ENCODE assay signal across 8 cellular contexts in genomic region chr19:42140125-42140754, GRCh38. TPM values are rescaled to one million over a fixed set of nuclear protein-coding genes. Genes with fewer than 3 reads are reported as not detected.
DNase-seq lines count a peak whose midpoint lies in the region; ATAC-seq and TF ChIP-seq lines count a peak whose summit lies in the region.

No MANE protein-coding gene starts in this region.

- H3K4me3 ChIP-seq in HCT116 (replicated peaks in 1 of 2; ENCODE audit: low read depth in 1 of 2, low read length in 2 of 2): no peak overlapping the region
- no peak overlapping the region for H3K4me3 ChIP-seq in retinal pigment epithelial cell (ENCODE audit: low read length)
- no peak overlapping the region for H3K4me3 ChIP-seq in esophagus squamous epithelium

- TF ChIP-seq CTCF in HCT116 (IDR thresholded peaks at IDR 0.05 in 2 of 3, conservative IDR thresholded peaks at IDR 0.05 in 1 of 3; ENCODE audit: borderline replicate concordance in 1 of 3, insufficient read depth in 1 of 3, low read depth in 2 of 3, low read length in 2 of 3) (no peak), retinal pigment epithelial cell (conservative IDR thresholded peaks at IDR 0.05; ENCODE audit: low read depth, low read length) (peak; percentile 2), esophagus squamous epithelium (IDR thresholded peaks at IDR 0.05) (no peak)

- CTCF ChIA-PET in HCT116 (lab: Charles Lee): interaction anchor here (0.6 kb wide), 1 partner anchor 164 kb away, joined by 3 read pairs; no protein-coding TSS in a partner anchor

- H3K4me2 ChIP-seq in HCT116 (ENCODE audit: low read length): no peak overlapping the region

- no peak overlapping the region for H3K27ac ChIP-seq in HCT116 (ENCODE audit: low read depth, low read length)
- H3K27ac ChIP-seq in esophagus squamous epithelium: no peak overlapping the region

- RAD21 ChIA-PET in HCT116 (lab: Charles Lee; ENCODE audit: low non-redundant PET in 1 of 2, low total read pairs in 2 of 2, uncharacterized antibody in 2 of 2, unreplicated experiment in 2 of 2): no interaction called here

- H3K27me3 ChIP-seq in HCT116 (ENCODE audit: insufficient read depth, low read length) (peaks cover 27% of the 10 kb centered on the region), esophagus squamous epithelium (peaks cover 0 to 40% (median 0%) of the 10 kb centered on the region in 4 donors)

- no TSS peak for BruUV-seq in HCT116 (replicated peaks; lab: Mats Ljungman, UMichigan)

- H2AFZ ChIP-seq in HCT116 (ENCODE audit: low read depth, low read length, poor library complexity, severe bottlenecking): no peak overlapping the region

- intact Hi-C loops in HCT116 (cut with micrococcal nuclease) (no loop called here), esophagus squamous epithelium (cut with DNase I) (no loop called here)

- no peaks in the 10 kb centered on the region for H3K9me2 ChIP-seq in HCT116 (ENCODE audit: insufficient read depth)

- H3K79me2 ChIP-seq in HCT116 (ENCODE audit: insufficient read depth, low read length): no peaks in the 10 kb centered on the region

- H4K20me1 ChIP-seq in HCT116 (ENCODE audit: insufficient read depth): no peaks in the 10 kb centered on the region

- H3K9me3 ChIP-seq in HCT116 (ENCODE audit: control insufficient read depth in 1 of 2, insufficient read depth in 1 of 2, low read depth in 1 of 2, low read length in 2 of 2) (no peaks in the 10 kb centered on the region), esophagus squamous epithelium (no peaks in the 10 kb centered on the region)

- 32 to 38% methylated on average over 2 to 5 of the region's 8 CpGs for WGBS in esophagus squamous epithelium, 2 donors

- H3K9ac ChIP-seq in HCT116 (ENCODE audit: low read length): no peak overlapping the region

- no peaks in the 10 kb centered on the region for H3K36me3 ChIP-seq in HCT116 (ENCODE audit: control insufficient read depth in 1 of 2, insufficient read depth in 2 of 2, low read length in 2 of 2)
- H3K36me3 ChIP-seq in esophagus squamous epithelium: no peaks in the 10 kb centered on the region

- TF ChIP-seq POLR2A in HCT116 (IDR thresholded peaks at IDR 0.05; ENCODE audit: borderline replicate concordance, extremely low read depth, insufficient read depth, insufficient read length) (no peak), esophagus squamous epithelium (IDR thresholded peaks at IDR 0.05) (no peak)

- ATAC-seq in HCT116: 0 out of 2 replicates have a peak, but pooled peaks have one; percentile 58
- ATAC-seq in GM18858 (IDR thresholded peaks at IDR 0.05; ENCODE audit: unreplicated experiment): no peak

- TF ChIP-seq RAD21 in HCT116 (IDR thresholded peaks at IDR 0.05; ENCODE audit: low read depth): no peak

- H3K4me1 ChIP-seq in HCT116 (ENCODE audit: control insufficient read depth in 1 of 2, insufficient read depth in 2 of 2, low read length in 2 of 2): no peaks in the 10 kb centered on the region
- H3K4me1 ChIP-seq in esophagus squamous epithelium: no peaks in the 10 kb centered on the region

- DNase-seq in HCT116 (ENCODE audit: low read depth, low spot score): no peak
- DNase-seq in T1000 (lab: John Stamatoyannopoulos, UW): peak; percentile 29
- peak; percentile 62 for DNase-seq in glomerular visceral epithelial cell (ENCODE audit: extremely low spot score)
- no peak for DNase-seq in retinal pigment epithelial cell (ENCODE audit: low read depth)
- DNase-seq in esophagus squamous epithelium (lab: John Stamatoyannopoulos, UW): no peak
- DNase-seq in NCI-H82 (lab: John Stamatoyannopoulos, UW): no peak
- DNase-seq in activated T-cell treated with anti-CD3 and anti-CD28 coated beads for 4 hours: no peak

- POLR2A ChIA-PET in HCT116 (lab: Charles Lee): no interaction called here

TF ChIP-seq in HCT116, 20 proteins besides CTCF, POLR2A, EP300 and RAD21:
- no peak for TF ChIP-seq ZFX (IDR thresholded peaks at IDR 0.05)
- peak; percentile 47 for TF ChIP-seq TCF7L2 (IDR thresholded peaks at IDR 0.05; ENCODE audit: borderline replicate concordance, extremely low read depth, insufficient read depth, insufficient read length)
- TF ChIP-seq, protein P1, sequence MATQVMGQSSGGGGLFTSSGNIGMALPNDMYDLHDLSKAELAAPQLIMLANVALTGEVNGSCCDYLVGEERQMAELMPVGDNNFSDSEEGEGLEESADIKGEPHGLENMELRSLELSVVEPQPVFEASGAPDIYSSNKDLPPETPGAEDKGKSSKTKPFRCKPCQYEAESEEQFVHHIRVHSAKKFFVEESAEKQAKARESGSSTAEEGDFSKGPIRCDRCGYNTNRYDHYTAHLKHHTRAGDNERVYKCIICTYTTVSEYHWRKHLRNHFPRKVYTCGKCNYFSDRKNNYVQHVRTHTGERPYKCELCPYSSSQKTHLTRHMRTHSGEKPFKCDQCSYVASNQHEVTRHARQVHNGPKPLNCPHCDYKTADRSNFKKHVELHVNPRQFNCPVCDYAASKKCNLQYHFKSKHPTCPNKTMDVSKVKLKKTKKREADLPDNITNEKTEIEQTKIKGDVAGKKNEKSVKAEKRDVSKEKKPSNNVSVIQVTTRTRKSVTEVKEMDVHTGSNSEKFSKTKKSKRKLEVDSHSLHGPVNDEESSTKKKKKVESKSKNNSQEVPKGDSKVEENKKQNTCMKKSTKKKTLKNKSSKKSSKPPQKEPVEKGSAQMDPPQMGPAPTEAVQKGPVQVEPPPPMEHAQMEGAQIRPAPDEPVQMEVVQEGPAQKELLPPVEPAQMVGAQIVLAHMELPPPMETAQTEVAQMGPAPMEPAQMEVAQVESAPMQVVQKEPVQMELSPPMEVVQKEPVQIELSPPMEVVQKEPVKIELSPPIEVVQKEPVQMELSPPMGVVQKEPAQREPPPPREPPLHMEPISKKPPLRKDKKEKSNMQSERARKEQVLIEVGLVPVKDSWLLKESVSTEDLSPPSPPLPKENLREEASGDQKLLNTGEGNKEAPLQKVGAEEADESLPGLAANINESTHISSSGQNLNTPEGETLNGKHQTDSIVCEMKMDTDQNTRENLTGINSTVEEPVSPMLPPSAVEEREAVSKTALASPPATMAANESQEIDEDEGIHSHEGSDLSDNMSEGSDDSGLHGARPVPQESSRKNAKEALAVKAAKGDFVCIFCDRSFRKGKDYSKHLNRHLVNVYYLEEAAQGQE (IDR thresholded peaks at IDR 0.05; ENCODE audit: low read depth): peak; percentile 94
- TF ChIP-seq FOSL1 (IDR thresholded peaks at IDR 0.05; ENCODE audit: low read depth): no peak

RNA-seq across cellular contexts. Expression of gene POU2F2, which starts 8.0 kb away (rescaled TPM):
- total RNA-seq in HCT116 (2021; ENCODE audit: unreplicated experiment) (0.89 TPM), esophagus squamous epithelium (under 1 TPM in 3 of 4 donors, not detected in 1; 0.18 to 0.67 (median 0.57) TPM)
- polyA plus RNA-seq in HCT116 (2012): 0.44 and 0.56 TPM in 2 replicates

Comparison
In these comparisons a context has a peak if more than half of its experiments do, and no peak if none do; other contexts are left out.
1. DNase-seq: peak in T1000 (single experiment) and glomerular visceral epithelial cell (single experiment); none in HCT116 (single experiment), retinal pigment epithelial cell (single experiment), esophagus squamous epithelium (single experiment), NCI-H82 (single experiment) and activated T-cell treated with anti-CD3 and anti-CD28 coated beads for 4 hours (single experiment).